ENCODE assay signal across 19 cellular contexts in genomic region chr7:2924866-2925840, GRCh38.
DNase-seq lines count a peak whose midpoint lies in the region; ATAC-seq, FAIRE-seq and TF ChIP-seq lines count a peak whose summit lies in the region.
"Had no signal": no experiment of that assay in that cellular context is flagged by ENCODE, and none has a peak within 500 bp of the region (broad histone marks: within the 10 kb centered on the region; RNA-seq: fewer than 3 reads in every experiment).

No MANE protein-coding gene starts in this region.

- TF ChIP-seq CTCF in A549 (IDR thresholded peaks at IDR 0.05) (no peak), RWPE2 (IDR thresholded peaks at IDR 0.05; ENCODE audit: poor library complexity, severe bottlenecking) (no peak), lower lobe of right lung (IDR thresholded peaks at IDR 0.05) (no peak)

- H3K27ac ChIP-seq in A549 = no peak overlapping the region
- no peak overlapping the region for H3K27ac ChIP-seq in RWPE2 (ENCODE audit: poor library complexity, severe bottlenecking)
- H3K27ac ChIP-seq in lower lobe of right lung = no peak overlapping the region
- H3K27ac ChIP-seq: 22Rv1, brain microvascular endothelial cell, esophagus muscularis mucosa, tibial nerve had no signal

- no peak overlapping the region for H3K4me3 Mint-ChIP-seq in immature natural killer cell
- H3K4me3 Mint-ChIP-seq: activated naive CD8-positive, alpha-beta T cell; CD4-positive, CD25-positive, alpha-beta regulatory T cell; T-cell had no signal

- H3K36me3 ChIP-seq in RWPE2 (ENCODE audit: low read depth) (no peaks in the 10 kb centered on the region), lower lobe of right lung (no peaks in the 10 kb centered on the region)
- H3K36me3 ChIP-seq: brain microvascular endothelial cell, esophagus muscularis mucosa, tibial nerve had no signal

- FAIRE-seq in A549 (lab: Jason Lieb, UNC) = no peak

- intact Hi-C loops in lower lobe of right lung (cut with DNase I) = no loop called here

- no peak overlapping the region for H3K4me2 ChIP-seq in A549

- no peak for TF ChIP-seq EP300 in A549 (IDR thresholded peaks at IDR 0.05)

- H3K9me3 ChIP-seq in A549 (no peaks in the 10 kb centered on the region), RWPE2 (ENCODE audit: severe bottlenecking) (no peaks in the 10 kb centered on the region), lower lobe of right lung (no peaks in the 10 kb centered on the region)
- H3K9me3 ChIP-seq: esophagus muscularis mucosa, mucosa of descending colon, tibial nerve had no signal

- TF ChIP-seq POLR2A in A549 (IDR thresholded peaks at IDR 0.05; ENCODE audit: low read length) = no peak

- H3K36me3 Mint-ChIP-seq in immature natural killer cell = peaks cover 12 to 25% (median 21%) of the 10 kb centered on the region in 3 donors

- POLR2A ChIA-PET in A549 (lab: Yijun Ruan, JAX) = no interaction called here

- H3K27me3 ChIP-seq in RWPE2 (ENCODE audit: insufficient read depth, poor library complexity, severe bottlenecking) (no peaks in the 10 kb centered on the region), lower lobe of right lung (ENCODE audit: low read depth) (peaks cover 11% of the 10 kb centered on the region)

- ATAC-seq in A549 (no peak), RWPE2 (ENCODE audit: low read depth) (no peak), lower lobe of right lung (no peak), HG03025 (IDR thresholded peaks at IDR 0.05; ENCODE audit: low FRiP score, unreplicated experiment) (no peak)
- ATAC-seq: mucosa of descending colon, T-cell had no signal

- peaks cover 12 to 29% (median 17%) of the 10 kb centered on the region in 3 donors for H3K27me3 Mint-ChIP-seq in immature natural killer cell (ENCODE audit: low read depth in 3 of 3)
- H3K27me3 Mint-ChIP-seq: activated naive CD8-positive, alpha-beta T cell; CD4-positive, CD25-positive, alpha-beta regulatory T cell; T-cell had no signal

- H3K9me3 Mint-ChIP-seq in immature natural killer cell = peaks cover 0 to 2% (median 0%) of the 10 kb centered on the region in 6 donors

- H3K27ac Mint-ChIP-seq in immature natural killer cell = peak overlapping the region in 2 of 6 donors; percentile 62 to 65

- H3K4me1 ChIP-seq in A549 (no peaks in the 10 kb centered on the region), RWPE2 (ENCODE audit: insufficient read depth, poor library complexity, severe bottlenecking) (peaks cover 5% of the 10 kb centered on the region), lower lobe of right lung (no peaks in the 10 kb centered on the region)
- H3K4me1 ChIP-seq: esophagus muscularis mucosa had no signal

- H3K4me3 ChIP-seq in A549 (no peak overlapping the region), RWPE2 (ENCODE audit: severe bottlenecking) (no peak overlapping the region), lower lobe of right lung (no peak overlapping the region)
- H3K4me3 ChIP-seq: esophagus muscularis mucosa, mucosa of descending colon, tibial nerve had no signal

- 63% methylated on average over 22 of the region's 22 CpGs for WGBS in A549 (ENCODE audit: missing lambda C conversion rate)

- CTCF ChIA-PET in A549 (lab: Yijun Ruan, JAX) = interaction anchor here (1.0 to 1.4 kb wide), 3 partner anchors 10 to 164 kb away, joined by 3 to 5 read pairs (median 3); no protein-coding TSS in a partner anchor

- peak; percentile 33 for DNase-seq in DMS 273 (lab: John Stamatoyannopoulos, UW; ENCODE audit: unreplicated experiment)
- no peak for DNase-seq in DMS 273 treated with DMSO at 0.1 percent for 48 hours (lab: John Stamatoyannopoulos, UW)
- no peak for DNase-seq in A549 (ENCODE audit: low read depth in 1 of 2, low spot score in 1 of 2)
- peak; percentile 25 for DNase-seq in RWPE2 (ENCODE audit: low spot score)
- DNase-seq in lower lobe of right lung = peak; percentile 20
- no peak for DNase-seq in AG08396 (ENCODE audit: low spot score)
- DNase-seq in immature natural killer cell = no peak
- DNase-seq: brain microvascular endothelial cell; CD4-positive, CD25-positive, alpha-beta regulatory T cell; MV-4-11; nucleus accumbens; stimulated activated CD4-positive, alpha-beta T cell treated with anti-CD3 and anti-CD28 coated beads, Interleukin-4, amount 100 ng/mL, for 24 hours; T-cell had no signal

- no peak for TF ChIP-seq RAD21 in A549 (conservative IDR thresholded peaks at IDR 0.05 in 1 of 2, IDR thresholded peaks at IDR 0.05 in 1 of 2)

- H3K4me1 Mint-ChIP-seq in immature natural killer cell = peaks cover 0 to 2% of the 10 kb centered on the region in 2 donors
- H3K4me1 Mint-ChIP-seq: T-cell had no signal

TF ChIP-seq in A549, 52 proteins besides CTCF, POLR2A, EP300 and RAD21:
- TF ChIP-seq TFCP2L1 (CRISPR knock-in tag; IDR thresholded peaks at IDR 0.05) = no peak
- peak; percentile 79 for TF ChIP-seq MAFK (IDR thresholded peaks at IDR 0.05; ENCODE audit: partially characterized antibody)
- no peak for TF ChIP-seq HOXA7 (CRISPR knock-in tag; IDR thresholded peaks at IDR 0.05)
- no peak for TF ChIP-seq MYC (IDR thresholded peaks at IDR 0.05; ENCODE audit: borderline replicate concordance, low read length)
- no peak for TF ChIP-seq FOSB (CRISPR knock-in tag; IDR thresholded peaks at IDR 0.05)

Comparison
In these comparisons a context has a peak if more than half of its experiments do, and no peak if none do; other contexts are left out.
1. DNase-seq: peak in DMS 273 (single experiment), RWPE2 (single experiment) and lower lobe of right lung (single experiment); none in DMS 273 treated with DMSO at 0.1 percent for 48 hours (single experiment), A549 (0 of 2), AG08396 (single experiment) and immature natural killer cell (0 of 3).